In genomic region chr11:119018074-119018938, GRCh38 we compare ENCODE assay signal across 1 cellular context.
TF ChIP-seq lines count a peak whose summit lies in the region.

RPS25 (minus strand) TSS chr11:119018343; CDS start chr11:119018284, 59 bp downstream.
TRAPPC4 (plus strand) TSS chr11:119018766; CDS start chr11:119018796, 30 bp downstream.

TF ChIP-seq in HepG2, 621 proteins besides CTCF, POLR2A, EP300 and RAD21 (continued from another document and continues in another):
- 0 out of 2 replicates have a peak, but pooled peaks have one; percentile 50 for TF ChIP-seq PAXIP1 (CRISPR knock-in tag; conservative IDR thresholded peaks at IDR 0.05)
- TF ChIP-seq LRRFIP1 (CRISPR knock-in tag; conservative IDR thresholded peaks at IDR 0.05): no peak
- TF ChIP-seq ZKSCAN8 (CRISPR knock-in tag; IDR thresholded peaks at IDR 0.05; ENCODE audit: borderline replicate concordance): no peak
- no peak for TF ChIP-seq HMGA1 (CRISPR knock-in tag; conservative IDR thresholded peaks at IDR 0.05)
- TF ChIP-seq HOXA3 (CRISPR knock-in tag; IDR thresholded peaks at IDR 0.05): peak; percentile 94
- no peak for TF ChIP-seq RFX5 (IDR thresholded peaks at IDR 0.05; ENCODE audit: low read depth, low read length)
- peak; percentile 61 for TF ChIP-seq NFYC (CRISPR knock-in tag; IDR thresholded peaks at IDR 0.05)
- no peak for TF ChIP-seq KAT2B (IDR thresholded peaks at IDR 0.05; ENCODE audit: borderline replicate concordance, low read depth, low read length)
- peak; percentile 94 for TF ChIP-seq STAT6 (CRISPR knock-in tag; IDR thresholded peaks at IDR 0.05; ENCODE audit: borderline replicate concordance)
- TF ChIP-seq ZNF282 (IDR thresholded peaks at IDR 0.05; ENCODE audit: partially characterized antibody): no peak
- TF ChIP-seq NR2F1 (CRISPR knock-in tag; IDR thresholded peaks at IDR 0.05): no peak; a peak in 1 of 4 replicates
- peak; percentile 94 for TF ChIP-seq ELF1 (CRISPR knock-in tag; IDR thresholded peaks at IDR 0.05)
- peak; percentile 52; the same call in 1 of the 2 replicates for TF ChIP-seq ZNF780A (CRISPR knock-in tag; IDR thresholded peaks at IDR 0.05)
- TF ChIP-seq ZNF460 (CRISPR knock-in tag; IDR thresholded peaks at IDR 0.05; ENCODE audit: borderline replicate concordance): no peak; the same call in 1 of the 2 replicates
- TF ChIP-seq SMAD9 (CRISPR knock-in tag; IDR thresholded peaks at IDR 0.05): peak; percentile 60; the same call in 1 of the 2 replicates
- 0 out of 2 replicates have a peak, but pooled peaks have one; percentile 21 for TF ChIP-seq ZNF20 (CRISPR knock-in tag; IDR thresholded peaks at IDR 0.05)
- TF ChIP-seq ZFP62 (CRISPR knock-in tag; IDR thresholded peaks at IDR 0.05): no peak
- peak; percentile 64; the same call in 1 of the 2 replicates for TF ChIP-seq NKX3-1 (CRISPR knock-in tag; IDR thresholded peaks at IDR 0.05)
- no peak for TF ChIP-seq ZFP82 (CRISPR knock-in tag; IDR thresholded peaks at IDR 0.05; ENCODE audit: borderline replicate concordance)
- no peak for TF ChIP-seq DZIP1 (CRISPR knock-in tag; IDR thresholded peaks at IDR 0.05)
- peak; percentile 81 for TF ChIP-seq ZNF878 (CRISPR knock-in tag; IDR thresholded peaks at IDR 0.05)
- no peak for TF ChIP-seq U2AF2 (IDR thresholded peaks at IDR 0.05; ENCODE audit: low read depth, low read length)
- no peak for TF ChIP-seq ARNT (IDR thresholded peaks at IDR 0.05)
- TF ChIP-seq ZBTB34 (CRISPR knock-in tag; IDR thresholded peaks at IDR 0.05): no peak; the same call in 1 of the 2 replicates
- TF ChIP-seq NFIC (IDR thresholded peaks at IDR 0.05; ENCODE audit: low read length): no peak
- TF ChIP-seq NR2C2 (CRISPR knock-in tag; IDR thresholded peaks at IDR 0.05; ENCODE audit: borderline replicate concordance): peak; percentile 100
- TF ChIP-seq YEATS4 (CRISPR knock-in tag; IDR thresholded peaks at IDR 0.05; ENCODE audit: borderline replicate concordance): peak; percentile 73
- TF ChIP-seq BRD4 (CRISPR knock-in tag; IDR thresholded peaks at IDR 0.05): peak; percentile 46; the same call in 1 of the 2 replicates
- TF ChIP-seq BORCS8-MEF2B (CRISPR knock-in tag; IDR thresholded peaks at IDR 0.05): peak; percentile 37
- no peak for TF ChIP-seq ATM (IDR thresholded peaks at IDR 0.05; ENCODE audit: borderline replicate concordance)
- TF ChIP-seq ATF5 (CRISPR knock-in tag; IDR thresholded peaks at IDR 0.05; ENCODE audit: low read depth): peak; percentile 81; the same call in 1 of the 2 replicates
- TF ChIP-seq KLF15 (CRISPR knock-in tag; IDR thresholded peaks at IDR 0.05; ENCODE audit: borderline replicate concordance): no peak; the same call in 1 of the 2 replicates
- no peak for TF ChIP-seq SNRNP70 (IDR thresholded peaks at IDR 0.05; ENCODE audit: low read depth, low read length)
- TF ChIP-seq CREB1 (IDR thresholded peaks at IDR 0.05): peak; percentile 78
- peak; percentile 87 for TF ChIP-seq CREB1 (CRISPR knock-in tag; IDR thresholded peaks at IDR 0.05)
- no peak for TF ChIP-seq RBAK (CRISPR knock-in tag; IDR thresholded peaks at IDR 0.05)
- peak; percentile 75 for TF ChIP-seq ZNF143 (CRISPR knock-in tag; IDR thresholded peaks at IDR 0.05)
- TF ChIP-seq ZNF550 (CRISPR knock-in tag; IDR thresholded peaks at IDR 0.05; ENCODE audit: borderline replicate concordance): no peak
- no peak for TF ChIP-seq PCBP1 (IDR thresholded peaks at IDR 0.05; ENCODE audit: borderline replicate concordance, low read depth, low read length)
- no peak for TF ChIP-seq WIZ (CRISPR knock-in tag; IDR thresholded peaks at IDR 0.05)
- TF ChIP-seq ZNF558 (CRISPR knock-in tag; IDR thresholded peaks at IDR 0.05; ENCODE audit: borderline replicate concordance): no peak; the same call in 1 of the 2 replicates
- TF ChIP-seq SNAPC5 (CRISPR knock-in tag; IDR thresholded peaks at IDR 0.05; ENCODE audit: borderline replicate concordance): peak; percentile 67; the same call in 1 of the 2 replicates
- TF ChIP-seq NFAT5 (CRISPR knock-in tag; IDR thresholded peaks at IDR 0.05): peak; percentile 54; the same call in 1 of the 2 replicates
- TF ChIP-seq IRF9 (CRISPR knock-in tag; IDR thresholded peaks at IDR 0.05; ENCODE audit: borderline replicate concordance): peak; percentile 40; the same call in 1 of the 2 replicates
